16 cellular contexts compared by ENCODE assay signal in the genomic region with DNA sequence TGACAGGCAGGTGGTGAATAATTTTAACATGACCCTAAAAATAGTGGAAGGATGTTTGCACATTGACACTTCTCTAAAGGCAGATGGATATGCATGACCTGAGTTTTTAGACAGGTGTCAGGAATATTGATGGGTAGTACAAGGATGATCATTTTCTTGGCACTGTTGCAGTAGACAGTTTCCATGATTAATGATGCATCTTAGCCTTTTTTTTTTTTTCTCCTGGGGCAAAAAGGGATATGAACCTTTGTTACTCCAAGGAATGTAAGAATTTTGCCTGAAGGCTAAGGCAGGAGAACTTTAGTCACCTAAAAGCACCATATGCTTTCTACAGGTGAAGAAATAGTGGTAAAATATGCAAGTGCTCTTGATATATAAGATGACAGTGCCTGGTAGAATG.
A peak's percentile ranks its signal among the peaks of the same experiment; 100 is the strongest.
DNase-seq lines count a peak whose midpoint lies in the region; ATAC-seq and TF ChIP-seq lines count a peak whose summit lies in the region.
"Had no signal": no experiment of that assay in that cellular context is flagged by ENCODE, and none has a peak within 500 bp of the region (broad histone marks: within the 10 kb centered on the region; RNA-seq: fewer than 3 reads in every experiment).

No MANE protein-coding gene starts in this region.

- H3K4me3 Mint-ChIP-seq in type B pancreatic cell = peak overlapping the region; percentile 57
- H3K4me3 Mint-ChIP-seq: T-cell had no signal

- no peak for ATAC-seq in GM21423 (IDR thresholded peaks at IDR 0.05; ENCODE audit: unreplicated experiment)
- no peak for ATAC-seq in HG03045 (IDR thresholded peaks at IDR 0.05; ENCODE audit: unreplicated experiment)
- ATAC-seq: T-cell had no signal

- peaks cover 5% of the 10 kb centered on the region for H3K4me1 Mint-ChIP-seq in type B pancreatic cell (ENCODE audit: unreplicated experiment)
- H3K4me1 Mint-ChIP-seq: T-cell had no signal

- no peak overlapping the region for H3K4me3 ChIP-seq in epithelial cell of esophagus (ENCODE audit: low read length)
- H3K4me3 ChIP-seq: MG63, SK-N-MC had no signal

- peaks cover 3% of the 10 kb centered on the region for H3K9me3 Mint-ChIP-seq in type B pancreatic cell
- H3K9me3 Mint-ChIP-seq: T-cell had no signal

- TF ChIP-seq CTCF in epithelial cell of esophagus (IDR thresholded peaks at IDR 0.05; ENCODE audit: insufficient read depth, low read depth, low read length, missing control alignments) = no peak
- no peak for TF ChIP-seq CTCF in type B pancreatic cell (conservative IDR thresholded peaks at IDR 0.05)

- H3K27me3 Mint-ChIP-seq in type B pancreatic cell = no peaks in the 10 kb centered on the region

- H3K27ac Mint-ChIP-seq in type B pancreatic cell = peak overlapping the region; percentile 4
- H3K27ac Mint-ChIP-seq: T-cell had no signal

- H3K36me3 Mint-ChIP-seq in type B pancreatic cell = no peaks in the 10 kb centered on the region
- H3K36me3 Mint-ChIP-seq: T-cell had no signal

- DNase-seq in NCI-H510A treated with DMSO at 0.1 percent for 48 hours (lab: John Stamatoyannopoulos, UW) = peak; percentile 39
- DNase-seq in NCI-H510A (lab: John Stamatoyannopoulos, UW) = no peak
- DNase-seq in NCI-H748 (lab: John Stamatoyannopoulos, UW; ENCODE audit: unreplicated experiment) = peak; percentile 84
- DNase-seq in epithelial cell of esophagus (ENCODE audit: low read depth) = peak; percentile 33
- DNase-seq in type B pancreatic cell (ENCODE audit: extremely low spot score, unreplicated experiment) = no peak
- no peak for DNase-seq in DMS 273 (lab: John Stamatoyannopoulos, UW; ENCODE audit: unreplicated experiment)
- DNase-seq: C1 segment of cervical spinal cord, DMS79, GDM1, MG63, NCI-H1105, NCI-H446 treated with DMSO at 0.1 percent for 48 hours, T-cell had no signal

Comparison
In these comparisons a context has a peak if more than half of its experiments do, and no peak if none do; other contexts are left out.
1. DNase-seq: peak in NCI-H510A treated with DMSO at 0.1 percent for 48 hours (single experiment), NCI-H748 (single experiment) and epithelial cell of esophagus (single experiment); none in NCI-H510A (single experiment), type B pancreatic cell (single experiment) and DMS 273 (single experiment).